In the genomic region with DNA sequence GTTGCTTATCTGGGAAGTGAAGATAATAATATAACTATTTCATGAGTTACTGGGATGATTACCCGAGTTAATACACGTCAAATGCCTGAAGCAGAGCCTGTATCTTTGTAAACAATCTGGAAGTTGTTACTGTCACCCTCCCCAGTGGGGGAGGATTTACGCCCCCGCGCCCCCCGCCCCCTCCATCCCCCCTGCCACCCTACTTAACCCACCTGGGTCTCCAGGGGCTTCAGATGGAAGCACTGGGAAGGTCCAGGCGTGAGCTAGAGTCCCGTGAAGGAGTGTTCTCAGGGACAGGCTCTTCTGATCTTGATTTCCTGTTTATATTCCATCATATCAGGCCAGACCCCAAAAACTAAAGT, we compare ENCODE assay signal across 8 cellular contexts. TPM values are rescaled to one million over a fixed set of nuclear protein-coding genes. Genes with fewer than 3 reads are reported as not detected.
A peak's percentile ranks its signal among the peaks of the same experiment; 100 is the strongest.
DNase-seq lines count a peak whose midpoint lies in the region; ATAC-seq and TF ChIP-seq lines count a peak whose summit lies in the region.

No MANE protein-coding gene starts in this region.

- H3K36me3 Mint-ChIP-seq in central memory CD8-positive, alpha-beta T cell (ENCODE audit: insufficient read depth) = peaks cover 1% of the 10 kb centered on the region
- H3K36me3 Mint-ChIP-seq in natural killer cell = no peaks in the 10 kb centered on the region

- peak overlapping the region; percentile 71; the same call in 2 of the 3 replicates for H2BK15ac ChIP-seq in IMR-90 (ENCODE audit: low read depth, low read length)

- H4K20me1 ChIP-seq in IMR-90 (ENCODE audit: insufficient read depth, low read length) = peaks cover 17% of the 10 kb centered on the region

- H3K4me3 ChIP-seq in BE2C (ENCODE audit: low read depth, low read length) = peak overlapping the region; percentile 99
- peak overlapping the region; percentile 51; the same call in 1 of the 2 replicates for H3K4me3 ChIP-seq in IMR-90 (ENCODE audit: insufficient read depth, low read depth, low read length)
- peak overlapping the region in 1 of 2 donors; percentile 1 for H3K4me3 ChIP-seq in aorta (ENCODE audit: low read length in 2 of 2)

- H3K4ac ChIP-seq in IMR-90 (ENCODE audit: low read depth, low read length) = peak overlapping the region; percentile 96; the same call in 1 of the 2 replicates

- TF ChIP-seq CTCF in BE2C (IDR thresholded peaks at IDR 0.05; ENCODE audit: low read depth, low read length) (no peak), IMR-90 (conservative IDR thresholded peaks at IDR 0.05; ENCODE audit: low read depth, low read length) (no peak), natural killer cell (IDR thresholded peaks at IDR 0.05) (no peak)

- peak overlapping the region; percentile 77 for H3K27ac Mint-ChIP-seq in central memory CD8-positive, alpha-beta T cell (ENCODE audit: low read depth)
- peak overlapping the region; percentile 58 to 85 for H3K27ac Mint-ChIP-seq in natural killer cell

- WGBS in IMR-90 (ENCODE audit: extremely low coverage in 2 of 2, insufficient read length in 1 of 2), 2 experiments = no CpG with 5 or more reads among the region's 8 CpGs
- WGBS in aorta, 2 donors = 22 to 25% methylated on average over 8 of the region's 8 CpGs

- POLR2A ChIA-PET in IMR-90 (lab: Charles Lee; ENCODE audit: unreplicated experiment) = interaction anchor here (0.5 kb wide), 1 partner anchor 43 kb away, joined by 3 read pairs; no protein-coding TSS in a partner anchor

- intact Hi-C loops in IMR-90 (cut with micrococcal nuclease) (loop anchor here (1.0 kb wide), 1 partner anchor 33 kb away; no protein-coding TSS in a partner anchor), natural killer cell (cut with micrococcal nuclease) (loop anchor here (1.0 kb wide), 1 partner anchor 170 kb away; a partner anchor contains a TSS), aorta (cut with DNase I) (loop anchor here in 1 of 2 donors (5.0 kb wide), 1 partner anchor 63 kb away; no protein-coding TSS in a partner anchor)

- H3K9me3 ChIP-seq in BE2C (no peaks in the 10 kb centered on the region), IMR-90 (ENCODE audit: control insufficient read depth, insufficient read depth, low read length) (no peaks in the 10 kb centered on the region), aorta (ENCODE audit: control insufficient read depth, low read length) (no peaks in the 10 kb centered on the region)

- DNase-seq in BE2C (no peak), IMR-90 (no peak), natural killer cell (no peak), NCI-H1417 (lab: John Stamatoyannopoulos, UW) (no peak), aorta (no peak), COLO829 (ENCODE audit: low spot score) (no peak)
- no peak for DNase-seq in central memory CD8-positive, alpha-beta T cell (ENCODE audit: low spot score in 2 of 2)
- DNase-seq in activated CD4-positive, CD25-positive, alpha-beta regulatory T cell (lab: John Stamatoyannopoulos, UW) = no peak

- H3K9ac ChIP-seq in IMR-90 (ENCODE audit: low read depth, low read length) = peak overlapping the region; percentile 65; the same call in 1 of the 2 replicates

- H3K4me3 Mint-ChIP-seq in central memory CD8-positive, alpha-beta T cell = peak overlapping the region; percentile 63
- H3K4me3 Mint-ChIP-seq in natural killer cell = peak overlapping the region; percentile 88

- H3K79me1 ChIP-seq in IMR-90 (ENCODE audit: low read depth in 1 of 2, low read length in 2 of 2) = peaks cover 20 to 34% of the 10 kb centered on the region in 2 experiments

- CTCF ChIA-PET in IMR-90 (lab: Yijun Ruan, JAX) = no interaction called here

- peak overlapping the region; percentile 98 for H3K14ac ChIP-seq in IMR-90 (replicated peaks; ENCODE audit: low read depth, low read length)

- H2BK20ac ChIP-seq in IMR-90 (ENCODE audit: low read depth, low read length) = peak overlapping the region; percentile 78; the same call in 1 of the 2 replicates

- H3K4me1 ChIP-seq in BE2C (no peaks in the 10 kb centered on the region), IMR-90 (ENCODE audit: control insufficient read depth, insufficient read depth, low read length) (peaks cover 2% of the 10 kb centered on the region; the same call in 1 of the 2 replicates), aorta (ENCODE audit: control insufficient read depth in 1 of 2, insufficient read depth in 2 of 2, low read length in 2 of 2) (no peaks in the 10 kb centered on the region)

- H3K4me2 ChIP-seq in IMR-90 (ENCODE audit: low read depth, low read length) = peak overlapping the region; percentile 84

- H3K36me3 ChIP-seq in BE2C (peaks cover 19% of the 10 kb centered on the region), IMR-90 (ENCODE audit: control insufficient read depth, insufficient read depth, low read length) (0 out of 2 replicates have a peak, but pooled peaks cover 1% of the 10 kb centered on the region), aorta (ENCODE audit: control insufficient read depth in 1 of 2, insufficient read depth in 2 of 2, low read length in 1 of 2) (no peaks in the 10 kb centered on the region)

- peak overlapping the region; percentile 79 to 86 for H4K8ac ChIP-seq in IMR-90 (ENCODE audit: low read depth in 2 of 2, low read length in 2 of 2)

- peak overlapping the region; percentile 85; the same call in 1 of the 2 replicates for H2AK5ac ChIP-seq in IMR-90 (ENCODE audit: low read depth, low read length)

- ATAC-seq in IMR-90 (ENCODE audit: low read depth) = no peak
- no peak for ATAC-seq in central memory CD8-positive, alpha-beta T cell (replicated peaks; ENCODE audit: extremely low read depth, poor library complexity, severe bottlenecking)
- ATAC-seq in natural killer cell = no peak
- ATAC-seq in aorta (ENCODE audit: low FRiP score) = no peak

- dilution Hi-C loops in IMR-90 (cut with HindIII; ENCODE audit: low sequenced_read_pairs, unreplicated experiment) = no loop called here

- H3K18ac ChIP-seq in IMR-90 (ENCODE audit: low read depth, low read length) = no peak overlapping the region

- no peaks in the 10 kb centered on the region for H3K27me3 ChIP-seq in BE2C
- no peaks in the 10 kb centered on the region for H3K27me3 ChIP-seq in IMR-90 (ENCODE audit: control insufficient read depth, insufficient read depth, low read length)
- no peaks in the 10 kb centered on the region for H3K27me3 ChIP-seq in aorta (ENCODE audit: control insufficient read depth in 1 of 2, insufficient read depth in 2 of 2, low read length in 1 of 2)

- TF ChIP-seq RAD21 in IMR-90 (IDR thresholded peaks at IDR 0.05; ENCODE audit: low read length) = no peak

- 0 out of 2 replicates have a peak overlapping the region, but pooled peaks have one; percentile 67 for H3K56ac ChIP-seq in IMR-90 (ENCODE audit: extremely low read depth, insufficient read depth, low read length)

- TF ChIP-seq POLR2A in IMR-90 (IDR thresholded peaks at IDR 0.05; ENCODE audit: low read depth, low read length) = no peak

- H4K5ac ChIP-seq in IMR-90 (ENCODE audit: low read depth, low read length) = no peak overlapping the region

- in situ Hi-C loops in IMR-90 (cut with MboI; ENCODE audit: low sequenced_read_pairs) = loop anchor here (5.0 kb wide), 1 partner anchor 128 kb away; no protein-coding TSS in a partner anchor

- no peaks in the 10 kb centered on the region for H3K27me3 Mint-ChIP-seq in central memory CD8-positive, alpha-beta T cell
- peaks cover 0 to 6% of the 10 kb centered on the region in 2 donors for H3K27me3 Mint-ChIP-seq in natural killer cell (ENCODE audit: low read depth in 2 of 2)

- no TSS peak for BruUV-seq in IMR-90 (replicated peaks; lab: Mats Ljungman, UMichigan)

- H2BK120ac ChIP-seq in IMR-90 (ENCODE audit: low read depth, low read length) = peak overlapping the region; percentile 92

- H3K9me3 Mint-ChIP-seq in central memory CD8-positive, alpha-beta T cell = no peaks in the 10 kb centered on the region
- H3K9me3 Mint-ChIP-seq in natural killer cell = no peaks in the 10 kb centered on the region

- H3K27ac ChIP-seq in IMR-90 (ENCODE audit: insufficient read depth, low read length) = no peak overlapping the region
- H3K27ac ChIP-seq in aorta (ENCODE audit: low read depth in 1 of 2, low read length in 2 of 2) = no peak overlapping the region

- peak overlapping the region; percentile 99 for H2AFZ ChIP-seq in IMR-90 (replicated peaks; ENCODE audit: low read length, poor library complexity)

- H3K4me1 Mint-ChIP-seq in central memory CD8-positive, alpha-beta T cell = peaks cover 21% of the 10 kb centered on the region
- H3K4me1 Mint-ChIP-seq in natural killer cell = peaks cover 15 to 17% of the 10 kb centered on the region in 2 donors

- peak overlapping the region; percentile 98; the same call in 1 of the 2 replicates for H4K91ac ChIP-seq in IMR-90 (ENCODE audit: insufficient read depth, low read depth, low read length)

- 0 out of 2 replicates have a peak, but pooled peaks cover 2% of the 10 kb centered on the region for H3K9me1 ChIP-seq in IMR-90 (ENCODE audit: insufficient read depth, low read length)

- H2AK9ac ChIP-seq in IMR-90 (replicated peaks; ENCODE audit: low read depth, low read length, poor library complexity) = peak overlapping the region; percentile 94

- H2BK5ac ChIP-seq in IMR-90 (ENCODE audit: low read depth, low read length, poor library complexity, severe bottlenecking) = peak overlapping the region; percentile 34

- H3K23ac ChIP-seq in IMR-90 (ENCODE audit: low read depth, low read length) = peak overlapping the region; percentile 90; the same call in 1 of the 2 replicates

TF ChIP-seq in IMR-90, 13 proteins besides CTCF, POLR2A, EP300 and RAD21 (continues in another document):
- TF ChIP-seq NFE2L2 (IDR thresholded peaks at IDR 0.05; ENCODE audit: low read depth, low read length) (no peak), MAZ (IDR thresholded peaks at IDR 0.05; ENCODE audit: borderline replicate concordance, low read depth, low read length) (no peak), CHD1 (IDR thresholded peaks at IDR 0.05; ENCODE audit: low read depth, low read length) (no peak), RCOR1 (IDR thresholded peaks at IDR 0.05; ENCODE audit: insufficient replicate concordance, low read length) (no peak), SMC3 (IDR thresholded peaks at IDR 0.05; ENCODE audit: low read depth, low read length) (no peak)

RNA-seq across cellular contexts. Expression of a gene that starts 0.7 kb away (rescaled TPM):
- 158 TPM for polyA plus RNA-seq in BE2C (2012; ENCODE audit: insufficient read depth, insufficient read length, low read depth)
- total RNA-seq in IMR-90 (2012; rRNA removed) (102 and 211 TPM in 2 replicates), natural killer cell (10 to 100 TPM; 17.0 to 26.5 (median 19.2) TPM), aorta (10 to 100 TPM; 66.7 to 79.8 TPM)
- polyA plus RNA-seq in IMR-90 (2012; rRNA removed) (69.4 and 78.6 TPM in 2 replicates), aorta (100 to 1,000 TPM; 100 to 222 TPM)
- 32.2 and 54.5 TPM in 2 replicates for polyA plus RNA-seq in IMR-90 (2012; cell fraction: cytosol; rRNA removed)
- 15.3 and 36.3 TPM in 2 replicates for polyA plus RNA-seq in IMR-90 (2012; cell fraction: nucleus; rRNA removed; ENCODE audit: low replicate concordance)

RNA-seq across cellular contexts. Expression of a gene that starts 49.9 kb away (rescaled TPM):
- 0.05 TPM for polyA plus RNA-seq in BE2C (2012; ENCODE audit: insufficient read depth, insufficient read length, low read depth)
- total RNA-seq in IMR-90 (2012; rRNA removed) = not detected in 2 replicates
- not detected in 2 replicates for polyA plus RNA-seq in IMR-90 (2012; rRNA removed)
- polyA plus RNA-seq in IMR-90 (2012; cell fraction: cytosol; rRNA removed) = not detected in 2 replicates
- polyA plus RNA-seq in IMR-90 (2012; cell fraction: nucleus; rRNA removed; ENCODE audit: low replicate concordance) = 0.01 TPM in 1 of 2 replicates, not detected in the other
- total RNA-seq in natural killer cell = under 1 TPM in 1 of 3 donors, not detected in 2; 0.05 TPM
- under 1 TPM; 0.03 to 0.06 TPM for total RNA-seq in aorta
- under 1 TPM in 1 of 2 donors, not detected in 1; under 0.01 TPM for polyA plus RNA-seq in aorta
